Comparison of ENCODE assay signal across 1 cellular context in the genomic region with DNA sequence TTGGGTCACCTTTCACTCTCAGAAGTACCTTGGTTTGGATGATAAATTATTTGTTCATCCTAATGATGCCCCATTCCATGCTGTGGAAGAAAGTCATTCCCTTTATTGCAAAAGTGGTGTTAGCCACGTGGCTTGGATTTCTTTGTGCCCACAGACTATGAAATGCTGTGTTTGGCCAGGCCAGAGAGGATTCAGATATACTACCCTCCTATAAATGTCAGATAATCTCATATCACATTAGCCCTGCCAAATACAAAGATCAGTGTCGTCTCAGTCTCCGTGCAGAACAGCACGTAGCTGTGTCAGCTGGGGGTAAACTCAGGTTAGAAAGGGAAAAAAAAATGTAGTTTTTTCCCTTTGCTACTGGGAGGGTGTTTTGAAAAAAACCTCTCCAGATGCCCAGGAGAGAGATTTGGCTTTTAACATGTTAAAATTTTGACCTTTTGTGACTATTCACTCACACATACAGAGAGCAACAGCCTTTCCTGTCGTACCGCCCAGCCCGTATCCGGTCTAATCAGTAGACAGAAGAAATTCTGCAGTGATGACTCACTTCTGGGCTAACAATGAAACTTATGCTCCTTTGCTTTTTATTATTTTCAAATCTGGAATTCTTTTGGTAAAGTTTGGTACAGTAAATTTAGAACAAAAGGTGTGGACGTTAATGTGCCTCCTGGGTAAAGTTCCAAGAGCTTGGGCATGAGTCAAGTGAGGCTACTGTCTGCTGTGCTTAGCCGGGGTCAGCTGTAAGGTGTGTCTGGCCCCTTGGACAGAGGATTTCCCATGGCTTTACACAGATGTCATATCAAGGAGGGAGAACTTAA.
TF ChIP-seq lines count a peak whose summit lies in the region.

No MANE protein-coding gene starts in this region.

TF ChIP-seq in GM12878, 131 proteins besides CTCF, POLR2A, EP300 and RAD21:
- 0 out of 2 replicates have a peak, but pooled peaks have one; percentile 16 for TF ChIP-seq NR2F1 (conservative IDR thresholded peaks at IDR 0.05)
- TF ChIP-seq, protein P1, sequence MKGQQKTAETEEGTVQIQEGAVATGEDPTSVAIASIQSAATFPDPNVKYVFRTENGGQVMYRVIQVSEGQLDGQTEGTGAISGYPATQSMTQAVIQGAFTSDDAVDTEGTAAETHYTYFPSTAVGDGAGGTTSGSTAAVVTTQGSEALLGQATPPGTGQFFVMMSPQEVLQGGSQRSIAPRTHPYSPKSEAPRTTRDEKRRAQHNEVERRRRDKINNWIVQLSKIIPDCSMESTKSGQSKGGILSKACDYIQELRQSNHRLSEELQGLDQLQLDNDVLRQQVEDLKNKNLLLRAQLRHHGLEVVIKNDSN (IDR thresholded peaks at IDR 0.05; ENCODE audit: borderline replicate concordance, extremely low read length, insufficient read depth, low read depth, low read length), result no peak
